In the genomic region with DNA sequence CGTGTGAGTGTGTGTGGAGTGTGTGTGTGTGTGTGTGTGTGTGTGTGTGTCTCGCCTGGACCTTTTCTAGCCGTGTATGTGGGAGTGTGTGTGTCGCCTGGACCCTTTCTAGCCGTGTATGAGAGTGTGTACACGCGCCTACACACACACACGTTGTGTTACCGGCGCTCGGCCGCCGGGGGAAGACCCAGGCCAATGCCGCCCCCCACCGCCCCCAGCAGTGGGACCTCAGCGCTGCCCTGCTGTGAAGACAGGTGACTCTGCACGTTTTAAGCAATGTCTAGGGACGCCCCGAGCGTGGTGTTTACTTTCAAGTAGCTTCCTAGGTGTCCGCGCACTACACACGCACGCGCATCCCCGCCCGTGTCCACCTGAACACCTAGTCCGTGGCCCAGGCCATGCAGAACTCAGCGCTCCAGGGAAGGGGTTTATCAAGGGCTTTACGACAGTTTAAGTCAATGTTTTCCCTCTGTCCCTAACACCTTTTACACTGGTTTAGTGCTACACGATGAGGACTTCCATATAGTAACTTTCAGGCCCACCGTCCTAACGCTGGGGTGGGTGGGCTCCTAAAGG, we compare ENCODE assay signal across 8 cellular contexts. TPM values are rescaled to one million over a fixed set of nuclear protein-coding genes. Genes with fewer than 3 reads are reported as not detected.
DNase-seq lines count a peak whose midpoint lies in the region; ATAC-seq, FAIRE-seq and TF ChIP-seq lines count a peak whose summit lies in the region.

No MANE protein-coding gene starts in this region.

- DNase-seq in BJ (ENCODE audit: low read depth) (no peak), MM.1S (peak; percentile 53), WTC11 (ENCODE audit: low spot score) (peak; percentile 32), lung (ENCODE audit: low spot score) (peak; percentile 35), stomach (peak; percentile 31), RCC 7860 (ENCODE audit: low spot score) (no peak)

- H3K79me2 ChIP-seq in MM.1S (ENCODE audit: low read length) = peaks cover 39% of the 10 kb centered on the region

- CTCF ChIA-PET in BJ (lab: Yijun Ruan, JAX) = interaction anchor here (0.9 to 7.6 kb wide), 2 partner anchors 15 to 189 kb away, joined by 3 to 76 read pairs; no protein-coding TSS in a partner anchor
- CTCF ChIA-PET in WTC11 (lab: Charles Lee) = interaction anchor here (0.6 to 0.9 kb wide), 2 partner anchors 297 to 339 kb away, joined by 3 to 4 read pairs; no protein-coding TSS in a partner anchor

- H3K9ac ChIP-seq in MM.1S (ENCODE audit: low read length) = peak overlapping the region; percentile 87

- H2AFZ ChIP-seq in MM.1S (ENCODE audit: low read length) = peak overlapping the region; percentile 44

- H3K4me3 Mint-ChIP-seq in WTC11 = peak overlapping the region; percentile 70
- peak overlapping the region; percentile 73 for H3K4me3 Mint-ChIP-seq in dendritic cell treated with granulocyte-macrophage colony-stimulating factor and Interleukin-4, amounts not matched to agents 40 ng/mL and 50 ng/mL, for 4 days

- H4K20me1 ChIP-seq in MM.1S (ENCODE audit: insufficient read depth, low read length) = no peaks in the 10 kb centered on the region

- POLR2A ChIA-PET in BJ (lab: Charles Lee) = no interaction called here
- POLR2A ChIA-PET in WTC11 (lab: Charles Lee) = no interaction called here

- H3K27me3 Mint-ChIP-seq in WTC11 (ENCODE audit: low read depth) = peaks cover 37% of the 10 kb centered on the region
- H3K27me3 Mint-ChIP-seq in dendritic cell treated with granulocyte-macrophage colony-stimulating factor and Interleukin-4, amounts not matched to agents 40 ng/mL and 50 ng/mL, for 4 days = peaks cover 22% of the 10 kb centered on the region

- no peak for TF ChIP-seq POLR2A in stomach (IDR thresholded peaks at IDR 0.05)

- no peak for TF ChIP-seq EP300 in stomach (IDR thresholded peaks at IDR 0.05)

- H3K36me3 ChIP-seq in BJ (ENCODE audit: control insufficient read depth, insufficient read depth, low read length) = no peaks in the 10 kb centered on the region
- H3K36me3 ChIP-seq in MM.1S (replicated peaks; ENCODE audit: insufficient read depth, low read length) = no peaks in the 10 kb centered on the region
- H3K36me3 ChIP-seq in lung (ENCODE audit: control insufficient read depth in 2 of 2, insufficient read depth in 2 of 2, low read length in 2 of 2) = no peaks in the 10 kb centered on the region
- H3K36me3 ChIP-seq in stomach = no peaks in the 10 kb centered on the region

- H3K27ac Mint-ChIP-seq in WTC11 = no peak overlapping the region
- H3K27ac Mint-ChIP-seq in dendritic cell treated with granulocyte-macrophage colony-stimulating factor and Interleukin-4, amounts not matched to agents 40 ng/mL and 50 ng/mL, for 4 days = peak overlapping the region; percentile 80

- TF ChIP-seq CTCF in BJ (IDR thresholded peaks at IDR 0.05; ENCODE audit: insufficient read depth, low read depth, low read length) = 0 out of 2 replicates have a peak, but pooled peaks have one; percentile 4
- TF ChIP-seq CTCF in MM.1S (IDR thresholded peaks at IDR 0.05; ENCODE audit: low read length) = no peak
- TF ChIP-seq CTCF in WTC11 (IDR thresholded peaks at IDR 0.05) = no peak
- no peak for TF ChIP-seq CTCF in lung (IDR thresholded peaks at IDR 0.05; ENCODE audit: control extremely low read depth, extremely low read depth)
- TF ChIP-seq CTCF in stomach (IDR thresholded peaks at IDR 0.05) = no peak

- H3K4me3 ChIP-seq in BJ (ENCODE audit: low read depth, low read length) (peak overlapping the region; percentile 33), MM.1S (ENCODE audit: low read length) (peak overlapping the region; percentile 58), lung (peak overlapping the region; percentile 27), stomach (peak overlapping the region; percentile 68 to 85 (median 70))

- no peak for FAIRE-seq in RCC 7860 (lab: Jason Lieb, UNC)

- H3F3A ChIP-seq in MM.1S (ENCODE audit: insufficient read depth, low read length) = peaks cover 22% of the 10 kb centered on the region

- no peaks in the 10 kb centered on the region for H3K9me3 Mint-ChIP-seq in WTC11
- no peaks in the 10 kb centered on the region for H3K9me3 Mint-ChIP-seq in dendritic cell treated with granulocyte-macrophage colony-stimulating factor and Interleukin-4, amounts not matched to agents 40 ng/mL and 50 ng/mL, for 4 days

- H3K4me2 ChIP-seq in MM.1S (ENCODE audit: low read depth, low read length) = peak overlapping the region; percentile 64

- WGBS in lung, 2 donors = 9 to 17% methylated on average over 33 of the region's 33 CpGs
- WGBS in stomach, 5 donors = 10 to 20% (median 12%) methylated on average over 21 to 33 of the region's 33 CpGs

- H3K9me2 ChIP-seq in MM.1S (replicated peaks; ENCODE audit: insufficient read depth, low read length) = no peaks in the 10 kb centered on the region

- peak; percentile 15 for ATAC-seq in GM19397 (IDR thresholded peaks at IDR 0.05; ENCODE audit: unreplicated experiment)
- ATAC-seq in WTC11 = peak; percentile 6
- peak; percentile 37 for ATAC-seq in lung (ENCODE audit: insufficient read depth, low FRiP score)

- intact Hi-C loops in dendritic cell treated with granulocyte-macrophage colony-stimulating factor and Interleukin-4, amounts not matched to agents 40 ng/mL and 50 ng/mL, for 4 days (cut with micrococcal nuclease) = no loop called here
- intact Hi-C loops in stomach (cut with DNase I; ENCODE audit: low total_unique reads) = loop anchor here (5.0 kb wide), 1 partner anchor 303 kb away; no protein-coding TSS in a partner anchor

- H3K27me3 ChIP-seq in BJ (ENCODE audit: control insufficient read depth, insufficient read depth, low read length) (peaks cover 12% of the 10 kb centered on the region), MM.1S (replicated peaks; ENCODE audit: insufficient read depth, low read length) (no peaks in the 10 kb centered on the region), lung (ENCODE audit: control insufficient read depth, insufficient read depth) (no peaks in the 10 kb centered on the region), stomach (peaks cover 0 to 22% (median 9%) of the 10 kb centered on the region in 3 donors)

- no peaks in the 10 kb centered on the region for H3K36me3 Mint-ChIP-seq in WTC11
- no peaks in the 10 kb centered on the region for H3K36me3 Mint-ChIP-seq in dendritic cell treated with granulocyte-macrophage colony-stimulating factor and Interleukin-4, amounts not matched to agents 40 ng/mL and 50 ng/mL, for 4 days (ENCODE audit: low read depth)

- H3K9me3 ChIP-seq in MM.1S (replicated peaks; ENCODE audit: insufficient read depth, low read length) (no peaks in the 10 kb centered on the region), lung (ENCODE audit: control insufficient read depth in 2 of 2, insufficient read depth in 1 of 2, low read length in 1 of 2) (no peaks in the 10 kb centered on the region), stomach (no peaks in the 10 kb centered on the region)

- H3K4me1 ChIP-seq in MM.1S (ENCODE audit: low read length) (peaks cover 5% of the 10 kb centered on the region; the same call in 1 of the 2 replicates), lung (ENCODE audit: control insufficient read depth in 2 of 2, insufficient read depth in 2 of 2, low read length in 2 of 2) (peaks cover 4 to 5% of the 10 kb centered on the region in 2 donors), stomach (peaks cover 6 to 50% (median 41%) of the 10 kb centered on the region in 4 donors)

- H3K4me1 Mint-ChIP-seq in WTC11 = peaks cover 24% of the 10 kb centered on the region
- peaks cover 43% of the 10 kb centered on the region for H3K4me1 Mint-ChIP-seq in dendritic cell treated with granulocyte-macrophage colony-stimulating factor and Interleukin-4, amounts not matched to agents 40 ng/mL and 50 ng/mL, for 4 days (ENCODE audit: low read depth)

- H3K27ac ChIP-seq in MM.1S (ENCODE audit: low read length) (peak overlapping the region; percentile 75; the same call in 1 of the 2 replicates), lung (ENCODE audit: low read depth in 1 of 2, low read length in 1 of 2) (peak overlapping the region; percentile 41 to 75), stomach (peak overlapping the region; percentile 56 to 92 (median 74))

TF ChIP-seq in WTC11, 78 proteins besides CTCF, POLR2A, EP300 and RAD21 (continues in another document):
- no peak for TF ChIP-seq NFATC4 (CRISPR knock-in tag; IDR thresholded peaks at IDR 0.05)
- no peak; the same call in 1 of the 2 replicates for TF ChIP-seq ETV6 (CRISPR knock-in tag; IDR thresholded peaks at IDR 0.05)
- TF ChIP-seq FOXP1 (CRISPR knock-in tag; IDR thresholded peaks at IDR 0.05; ENCODE audit: borderline replicate concordance) = peak; percentile 69; the same call in 1 of the 2 replicates
- 0 out of 2 replicates have a peak, but pooled peaks have one; percentile 40 for TF ChIP-seq TEAD1 (CRISPR knock-in tag; IDR thresholded peaks at IDR 0.05)
- 0 out of 2 replicates have a peak, but pooled peaks have one; percentile 45 for TF ChIP-seq MYBL2 (CRISPR knock-in tag; IDR thresholded peaks at IDR 0.05)
- TF ChIP-seq FOXK1 (CRISPR knock-in tag; IDR thresholded peaks at IDR 0.05) = peak; percentile 44; the same call in 1 of the 2 replicates
- no peak for TF ChIP-seq NR2C2 (CRISPR knock-in tag; IDR thresholded peaks at IDR 0.05)
- TF ChIP-seq ZNF423 (CRISPR knock-in tag; IDR thresholded peaks at IDR 0.05) = peak; percentile 38; the same call in 1 of the 2 replicates
- no peak for TF ChIP-seq FOXJ3 (CRISPR knock-in tag; IDR thresholded peaks at IDR 0.05; ENCODE audit: borderline replicate concordance)
- 0 out of 2 replicates have a peak, but pooled peaks have one; percentile 16 for TF ChIP-seq SP1 (CRISPR knock-in tag; conservative IDR thresholded peaks at IDR 0.05)
- TF ChIP-seq, protein P1, sequence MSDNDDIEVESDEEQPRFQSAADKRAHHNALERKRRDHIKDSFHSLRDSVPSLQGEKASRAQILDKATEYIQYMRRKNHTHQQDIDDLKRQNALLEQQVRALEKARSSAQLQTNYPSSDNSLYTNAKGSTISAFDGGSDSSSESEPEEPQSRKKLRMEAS (CRISPR knock-in tag; IDR thresholded peaks at IDR 0.05) = peak; percentile 73

RNA-seq across cellular contexts. Expression of a gene that starts 1.2 kb away (rescaled TPM):
- polyA plus RNA-seq in BJ (2011; rRNA removed) (0.15 and 0.16 TPM in 2 replicates), lung (1 to 10 TPM; 1.5 to 2.0 TPM), stomach (1 to 10 TPM; 1.5 to 3.7 (median 1.5) TPM)
- 0.09 and 0.31 TPM in 2 replicates for polyA minus RNA-seq in BJ (2011; rRNA and poly(A)+ RNA removed)
- total RNA-seq in WTC11 (2021) (2.2 to 2.6 TPM (median 2.3 TPM) in 3 replicates), lung (10 to 100 TPM in 1 of 2 donors, 1 to 10 TPM in 1; 8.6 to 30.9 TPM), stomach (10 to 100 TPM in 3 of 5 donors, 1 to 10 TPM in 2; 3.5 to 53.9 (median 12.1) TPM)

RNA-seq across cellular contexts. Expression of a gene that starts 46.2 kb away (rescaled TPM):
- polyA plus RNA-seq in BJ (2011; rRNA removed) (29.1 and 32.0 TPM in 2 replicates), lung (10 to 100 TPM; 22.3 to 32.7 TPM), stomach (10 to 100 TPM in 1 of 3 donors, 1 to 10 TPM in 2; 8.2 to 13.3 (median 9.9) TPM)
- 29.1 and 31.4 TPM in 2 replicates for polyA minus RNA-seq in BJ (2011; rRNA and poly(A)+ RNA removed)
- total RNA-seq in WTC11 (2021) (48.4 to 51.8 TPM (median 49.5 TPM) in 3 replicates), lung (10 to 100 TPM; 52.3 to 62.1 TPM), stomach (100 to 1,000 TPM in 1 of 5 donors, 10 to 100 TPM in 2, 1 to 10 TPM in 2; 6.4 to 199 (median 23.3) TPM)

Comparison
In these comparisons a context has a peak if more than half of its experiments do, and no peak if none do; other contexts are left out.
1. DNase-seq: peak in MM.1S (single experiment), WTC11 (single experiment), lung (single experiment) and stomach (single experiment); none in BJ (single experiment) and RCC 7860 (single experiment).
2. Peak in every context shown above with its lines, with median percentiles within 50 percentile points of each other: H3K4me3 ChIP-seq, ATAC-seq and H3K27ac ChIP-seq.